23 cellular contexts compared by ENCODE assay signal in the genomic region with DNA sequence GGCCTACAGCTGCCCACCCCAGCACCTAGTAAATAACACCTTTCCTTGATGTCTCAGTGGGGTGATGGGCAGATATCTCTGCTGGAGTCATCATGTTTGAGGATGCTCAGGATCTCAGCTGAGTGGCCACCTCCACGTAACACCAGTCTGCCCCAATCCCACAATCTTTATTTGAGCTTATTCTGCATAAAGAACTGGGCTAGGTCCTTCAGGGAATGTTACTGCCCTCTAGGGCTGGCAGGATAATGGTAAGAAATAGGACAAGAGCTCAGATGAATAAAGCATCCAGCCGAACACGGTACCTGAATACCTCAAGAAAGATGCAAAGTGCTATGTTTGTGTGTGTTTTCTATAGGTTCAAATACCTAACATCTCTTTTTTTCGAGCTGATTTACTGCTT. TPM values are rescaled to one million over a fixed set of nuclear protein-coding genes. Genes with fewer than 3 reads are reported as not detected.
DNase-seq lines count a peak whose midpoint lies in the region; ATAC-seq, FAIRE-seq and TF ChIP-seq lines count a peak whose summit lies in the region.
"Had no signal": no experiment of that assay in that cellular context is flagged by ENCODE, and none has a peak within 500 bp of the region (broad histone marks: within the 10 kb centered on the region; RNA-seq: fewer than 3 reads in every experiment).

No MANE protein-coding gene starts in this region.

- TF ChIP-seq CTCF in Panc1 (IDR thresholded peaks at IDR 0.05), result peak; percentile 26
- TF ChIP-seq CTCF in esophagus muscularis mucosa (IDR thresholded peaks at IDR 0.05), result peak in 2 of 3 experiments; percentile 8 to 24
- TF ChIP-seq CTCF in smooth muscle cell (IDR thresholded peaks at IDR 0.05; ENCODE audit: borderline replicate concordance, insufficient read depth, poor library complexity, severe bottlenecking), result no peak
- no peak for TF ChIP-seq CTCF in kidney (IDR thresholded peaks at IDR 0.05; ENCODE audit: borderline replicate concordance, extremely low read depth, insufficient read depth)

- peaks cover 22% of the 10 kb centered on the region for H3K27me3 Mint-ChIP-seq in activated naive CD4-positive, alpha-beta T cell treated with anti-CD3 and anti-CD28 coated beads, Interleukin-2, amount 10 ng/mL, durations not matched to agents 7 days and 5 days
- H3K27me3 Mint-ChIP-seq: type B pancreatic cell had no signal

- H3K4me2 ChIP-seq in GM23248 (ENCODE audit: unreplicated experiment) (peak overlapping the region; percentile 52), smooth muscle cell (peak overlapping the region; percentile 72)
- H3K4me2 ChIP-seq: BLaER1 had no signal

- DNase-seq in GM23248 (no peak), Panc1 (ENCODE audit: low read depth, low spot score) (no peak), esophagus muscularis mucosa (ENCODE audit: extremely low spot score) (peak; percentile 2), smooth muscle cell (lab: John Stamatoyannopoulos, UW; ENCODE audit: unreplicated experiment) (no peak), germinal center (ENCODE audit: low spot score) (no peak), kidney (no peak)
- DNase-seq in activated naive CD4-positive, alpha-beta T cell treated with anti-CD3 and anti-CD28 coated beads, Interleukin-2, amount 10 ng/mL, durations not matched to agents 7 days and 5 days, result no peak
- DNase-seq: activated CD4-positive, alpha-beta T cell treated with anti-CD3 and anti-CD28 coated beads for 48 hours; activated CD8-positive, alpha-beta memory T cell treated with anti-CD3 and anti-CD28 coated beads, Interleukin-2, amount 10 ng/mL, durations not matched to agents 7 days and 5 days; EL; NCI-H2029; stimulated activated CD4-positive, alpha-beta T cell treated with anti-CD3 and anti-CD28 coated beads, Interleukin-2, amount 100 ng/mL, for 48 hours had no signal

- H3K4me3 ChIP-seq in GM23248 (no peak overlapping the region), Panc1 (ENCODE audit: low read depth in 2 of 2, low read length in 2 of 2) (no peak overlapping the region), esophagus muscularis mucosa (no peak overlapping the region), smooth muscle cell (no peak overlapping the region), kidney (ENCODE audit: low read length in 2 of 2) (no peak overlapping the region)
- H3K4me3 ChIP-seq: BLaER1 had no signal

- H3F3A ChIP-seq in GM23248 (ENCODE audit: insufficient read depth), result no peaks in the 10 kb centered on the region
- H3F3A ChIP-seq in smooth muscle cell (ENCODE audit: low read depth), result no peaks in the 10 kb centered on the region

- H3K27ac Mint-ChIP-seq in activated naive CD4-positive, alpha-beta T cell treated with anti-CD3 and anti-CD28 coated beads, Interleukin-2, amount 10 ng/mL, durations not matched to agents 7 days and 5 days, result no peak overlapping the region
- H3K27ac Mint-ChIP-seq: activated CD8-positive, alpha-beta memory T cell treated with anti-CD3 and anti-CD28 coated beads, Interleukin-2, amount 10 ng/mL, durations not matched to agents 7 days and 5 days; activated T-helper 2 cell treated with anti-CD3 and anti-CD28 coated beads, Interferon-gamma antibody, Interleukin-2, Interleukin-4, amounts not matched to agents 10 μg/mL and 5 μg/mL and 100 μg/mL, durations not matched to agents 14 hours and 24 hours and 36 hours; natural killer cell treated with Interleukin-12 subunit alpha and Interleukin-12 subunit beta and Interleukin-15 and Interleukin-18, amount 100 ng/mL, for 72 hours; stimulated activated naive CD8-positive, alpha-beta T cell treated with anti-CD3 and anti-CD28 coated beads, Interleukin-15, Interleukin-2, amounts not matched to agents 100 ng/mL and 50 ng/mL, for 24 hours; type B pancreatic cell had no signal

- CTCF ChIA-PET in Panc1 (lab: Charles Lee), result no interaction called here
- CTCF ChIA-PET in activated naive CD4-positive, alpha-beta T cell treated with anti-CD3 and anti-CD28 coated beads, Interleukin-2, amount 10 ng/mL, durations not matched to agents 7 days and 5 days (lab: Charles Lee), result interaction anchor here (1.2 kb wide), 1 partner anchor 170 kb away, joined by 3 read pairs; no protein-coding TSS in a partner anchor

- BruUV-seq in Panc1 (replicated peaks; lab: Mats Ljungman, UMichigan), result no TSS peak

- H4K20me1 ChIP-seq in GM23248 (ENCODE audit: insufficient read depth), result no peaks in the 10 kb centered on the region
- no peaks in the 10 kb centered on the region for H4K20me1 ChIP-seq in smooth muscle cell (ENCODE audit: low read depth)
- H4K20me1 ChIP-seq: BLaER1 had no signal

- H3K79me2 ChIP-seq in GM23248 (ENCODE audit: insufficient read depth) (no peaks in the 10 kb centered on the region), smooth muscle cell (ENCODE audit: low read depth) (no peaks in the 10 kb centered on the region)
- H3K79me2 ChIP-seq: parathyroid adenoma had no signal

- no peaks in the 10 kb centered on the region for H3K36me3 Mint-ChIP-seq in activated naive CD4-positive, alpha-beta T cell treated with anti-CD3 and anti-CD28 coated beads, Interleukin-2, amount 10 ng/mL, durations not matched to agents 7 days and 5 days
- H3K36me3 Mint-ChIP-seq: activated CD8-positive, alpha-beta memory T cell treated with anti-CD3 and anti-CD28 coated beads, Interleukin-2, amount 10 ng/mL, durations not matched to agents 7 days and 5 days; natural killer cell treated with Interleukin-12 subunit alpha and Interleukin-12 subunit beta and Interleukin-15 and Interleukin-18, amount 100 ng/mL, for 72 hours; type B pancreatic cell had no signal

- intact Hi-C loops in Panc1 (cut with micrococcal nuclease; ENCODE audit: unreplicated experiment), result no loop called here
- intact Hi-C loops in esophagus muscularis mucosa (cut with DNase I), result loop anchor here (5.0 to 10.0 kb wide), 2 partner anchors 175 to 492 kb away; no protein-coding TSS in a partner anchor
- intact Hi-C loops in kidney (cut with DNase I), result no loop called here

- H3K27me3 ChIP-seq in GM23248 (replicated peaks; ENCODE audit: insufficient read depth), result no peaks in the 10 kb centered on the region
- no peaks in the 10 kb centered on the region for H3K27me3 ChIP-seq in Panc1 (ENCODE audit: control insufficient read depth, insufficient read depth, low read length)
- no peaks in the 10 kb centered on the region for H3K27me3 ChIP-seq in esophagus muscularis mucosa
- no peaks in the 10 kb centered on the region for H3K27me3 ChIP-seq in smooth muscle cell (ENCODE audit: low read depth)
- H3K27me3 ChIP-seq: BLaER1, breast epithelium had no signal

- H3K27ac ChIP-seq in GM23248 (no peak overlapping the region), Panc1 (ENCODE audit: low read length) (no peak overlapping the region), esophagus muscularis mucosa (replicated peaks in 1 of 4) (peak overlapping the region; percentile 55 to 73 (median 64)), smooth muscle cell (ENCODE audit: low read depth) (no peak overlapping the region), kidney (ENCODE audit: low read depth in 2 of 2, low read length in 2 of 2) (no peak overlapping the region)
- H3K27ac ChIP-seq: BLaER1, parathyroid adenoma had no signal

- H3K36me3 ChIP-seq in GM23248 (ENCODE audit: low read depth) (no peaks in the 10 kb centered on the region), Panc1 (ENCODE audit: control insufficient read depth, insufficient read depth, low read length) (no peaks in the 10 kb centered on the region), esophagus muscularis mucosa (no peaks in the 10 kb centered on the region), smooth muscle cell (ENCODE audit: low read depth) (no peaks in the 10 kb centered on the region), kidney (ENCODE audit: control insufficient read depth in 1 of 2, insufficient read depth in 2 of 2, low read length in 2 of 2) (no peaks in the 10 kb centered on the region)
- H3K36me3 ChIP-seq: BLaER1, breast epithelium had no signal

- H3K9me3 ChIP-seq in GM23248 (ENCODE audit: low read depth) (no peaks in the 10 kb centered on the region), Panc1 (ENCODE audit: control insufficient read depth, insufficient read depth, low read depth, low read length) (no peaks in the 10 kb centered on the region), esophagus muscularis mucosa (no peaks in the 10 kb centered on the region), smooth muscle cell (replicated peaks; ENCODE audit: low read depth) (no peaks in the 10 kb centered on the region), kidney (ENCODE audit: control insufficient read depth in 1 of 2, low read length in 2 of 2) (no peaks in the 10 kb centered on the region)
- H3K9me3 ChIP-seq: BLaER1, breast epithelium had no signal

- no peak for FAIRE-seq in kidney (lab: Jason Lieb, UNC)
- FAIRE-seq: GM18507, HTR-8/SVneo, TTC549 had no signal

- no peaks in the 10 kb centered on the region for H3K4me1 Mint-ChIP-seq in activated naive CD4-positive, alpha-beta T cell treated with anti-CD3 and anti-CD28 coated beads, Interleukin-2, amount 10 ng/mL, durations not matched to agents 7 days and 5 days

- H3K9ac ChIP-seq in GM23248, result no peak overlapping the region
- H3K9ac ChIP-seq in smooth muscle cell (ENCODE audit: low read depth), result no peak overlapping the region
- no peak overlapping the region for H3K9ac ChIP-seq in kidney (ENCODE audit: low read length in 2 of 2)
- H3K9ac ChIP-seq: BLaER1, parathyroid adenoma had no signal

- 93% methylated on average over 4 of the region's 4 CpGs for WGBS in GM23248 (ENCODE audit: low coverage in 1 of 2, low lambda C conversion rate in 2 of 2, missing lambda C conversion rate in 2 of 2), 2 experiments
- WGBS in esophagus muscularis mucosa, result 78% methylated on average over 4 of the region's 4 CpGs
- WGBS in smooth muscle cell (ENCODE audit: low lambda C conversion rate), result 80% methylated on average over 4 of the region's 4 CpGs

- no peaks in the 10 kb centered on the region for H3K9me2 ChIP-seq in GM23248 (ENCODE audit: insufficient read depth)

- POLR2A ChIA-PET in Panc1 (lab: Charles Lee), result interaction anchor here (0.7 kb wide), 1 partner anchor 447 kb away, joined by 3 read pairs; no protein-coding TSS in a partner anchor

- in situ Hi-C loops in GM23248 (cut with MboI), result no loop called here
- in situ Hi-C loops in Panc1 (cut with HindIII; ENCODE audit: low pct_unique_long_range_greater_than_20kb, low sequenced_read_pairs), result no loop called here

- H3K4me1 ChIP-seq in GM23248 (ENCODE audit: insufficient read depth) (no peaks in the 10 kb centered on the region), Panc1 (ENCODE audit: control insufficient read depth, insufficient read depth, low read length) (no peaks in the 10 kb centered on the region), esophagus muscularis mucosa (peaks cover 42 to 54% (median 52%) of the 10 kb centered on the region in 4 donors), smooth muscle cell (ENCODE audit: low read depth) (peaks cover 10% of the 10 kb centered on the region), kidney (ENCODE audit: control insufficient read depth in 1 of 2, insufficient read depth in 1 of 2, low read depth in 1 of 2, low read length in 2 of 2) (peaks cover 18 to 26% of the 10 kb centered on the region in 2 donors)
- H3K4me1 ChIP-seq: parathyroid adenoma had no signal

- no peaks in the 10 kb centered on the region for H3K9me3 Mint-ChIP-seq in activated naive CD4-positive, alpha-beta T cell treated with anti-CD3 and anti-CD28 coated beads, Interleukin-2, amount 10 ng/mL, durations not matched to agents 7 days and 5 days
- H3K9me3 Mint-ChIP-seq: activated T-helper 2 cell treated with anti-CD3 and anti-CD28 coated beads, Interferon-gamma antibody, Interleukin-2, Interleukin-4, amounts not matched to agents 10 μg/mL and 5 μg/mL and 100 μg/mL, durations not matched to agents 14 hours and 24 hours and 36 hours; natural killer cell treated with Interleukin-12 subunit alpha and Interleukin-12 subunit beta and Interleukin-15 and Interleukin-18, amount 100 ng/mL, for 72 hours; stimulated activated naive CD8-positive, alpha-beta T cell treated with anti-CD3 and anti-CD28 coated beads, Interleukin-15, Interleukin-2, amounts not matched to agents 100 ng/mL and 50 ng/mL, for 24 hours; type B pancreatic cell had no signal

- no peak overlapping the region for H3K4me3 Mint-ChIP-seq in activated naive CD4-positive, alpha-beta T cell treated with anti-CD3 and anti-CD28 coated beads, Interleukin-2, amount 10 ng/mL, durations not matched to agents 7 days and 5 days
- H3K4me3 Mint-ChIP-seq: activated CD8-positive, alpha-beta memory T cell treated with anti-CD3 and anti-CD28 coated beads, Interleukin-2, amount 10 ng/mL, durations not matched to agents 7 days and 5 days; natural killer cell treated with Interleukin-12 subunit alpha and Interleukin-12 subunit beta and Interleukin-15 and Interleukin-18, amount 100 ng/mL, for 72 hours; stimulated activated naive CD8-positive, alpha-beta T cell treated with anti-CD3 and anti-CD28 coated beads, Interleukin-15, Interleukin-2, amounts not matched to agents 100 ng/mL and 50 ng/mL, for 24 hours had no signal

- no peak overlapping the region for H2AFZ ChIP-seq in GM23248
- no peak overlapping the region for H2AFZ ChIP-seq in smooth muscle cell (ENCODE audit: low read depth)

- no peak for TF ChIP-seq EP300 in esophagus muscularis mucosa (IDR thresholded peaks at IDR 0.05)

- TF ChIP-seq POLR2A in esophagus muscularis mucosa (IDR thresholded peaks at IDR 0.05; ENCODE audit: low read depth), result no peak

- ATAC-seq in Panc1, result no peak
- ATAC-seq: activated CD8-positive, alpha-beta memory T cell treated with anti-CD3 and anti-CD28 coated beads, Interleukin-2, amount 10 ng/mL, durations not matched to agents 7 days and 5 days; natural killer cell treated with Interleukin-12 subunit alpha and Interleukin-12 subunit beta and Interleukin-15 and Interleukin-18, amount 100 ng/mL, for 72 hours had no signal

RNA-seq across cellular contexts. Expression of gene XCL1, which starts 33.7 kb away (rescaled TPM):
- total RNA-seq in GM23248 (2014; rRNA removed; shearing (Covaris generic)), result not detected in 2 replicates
- polyA plus RNA-seq in GM23248 (2016; fragmentation: Nextera tagmentation; extraction: Ambion mirVana) (not detected in 2 replicates), smooth muscle cell (0.45 and 0.67 TPM in 2 replicates), kidney (ENCODE audit: insufficient read depth, low read depth, low replicate concordance) (not detected)
- total RNA-seq in Panc1 (2021; ENCODE audit: unreplicated experiment) (not detected), esophagus muscularis mucosa (1 to 10 TPM in 1 of 4 donors, under 1 TPM in 2, not detected in 1; 0.42 to 1.2 (median 0.91) TPM), smooth muscle cell (not detected in 2 replicates), kidney (not detected)
- polyA plus RNA-seq in Panc1 (2012; ENCODE audit: insufficient read length), result not detected
- total RNA-seq: glomerular endothelial cell had no signal

Comparison
In these comparisons a context has a peak if more than half of its experiments do, and no peak if none do; other contexts are left out.
1. H3K27ac ChIP-seq: peak in esophagus muscularis mucosa (4 of 4); none in GM23248 (single experiment), Panc1 (single experiment), smooth muscle cell (single experiment) and kidney (0 of 2).
2. CTCF ChIP-seq: peak in Panc1 (single experiment) and esophagus muscularis mucosa (2 of 3); none in smooth muscle cell (single experiment) and kidney (single experiment).